Comparison of ENCODE assay signal across 1 cellular context in genomic region chr11:124863137-124863825, GRCh38.
TF ChIP-seq lines count a peak whose summit lies in the region.

No MANE protein-coding gene starts in this region.

TF ChIP-seq in K562, 482 proteins besides CTCF, POLR2A, EP300 and RAD21:
- TF ChIP-seq TFE3 (CRISPR knock-in tag; IDR thresholded peaks at IDR 0.05) (peak; percentile 38; the same call in 1 of the 2 replicates), PHB2 (IDR thresholded peaks at IDR 0.05; ENCODE audit: low read depth) (no peak), NFIX (CRISPR knock-in tag; IDR thresholded peaks at IDR 0.05; ENCODE audit: low read depth) (no peak), SRSF1 (IDR thresholded peaks at IDR 0.05; ENCODE audit: low read depth, low read length) (no peak), RAD51 (IDR thresholded peaks at IDR 0.05; ENCODE audit: borderline replicate concordance, low read depth) (peak; percentile 57; the same call in 1 of the 2 replicates), USF2 (CRISPR knock-in tag; IDR thresholded peaks at IDR 0.05) (peak; percentile 71), USF1 (CRISPR knock-in tag; IDR thresholded peaks at IDR 0.05) (peak; percentile 39; the same call in 1 of the 2 replicates)
